Comparison of ENCODE assay signal across 25 cellular contexts in genomic region chr3:73687081-73688004, GRCh38.
DNase-seq lines count a peak whose midpoint lies in the region; ATAC-seq and TF ChIP-seq lines count a peak whose summit lies in the region.
"Had no signal": no experiment of that assay in that cellular context is flagged by ENCODE, and none has a peak within 500 bp of the region (broad histone marks: within the 10 kb centered on the region; RNA-seq: fewer than 3 reads in every experiment).

No MANE protein-coding gene starts in this region.

- CTCF ChIA-PET in BJ (lab: Yijun Ruan, JAX), result interaction anchor here (0.7 to 2.0 kb wide), 2 partner anchors 98 to 179 kb away, joined by 4 to 5 read pairs; no protein-coding TSS in a partner anchor

- no peak overlapping the region for H3K27ac Mint-ChIP-seq in effector memory CD8-positive, alpha-beta T cell
- H3K27ac Mint-ChIP-seq: activated naive CD8-positive, alpha-beta T cell treated with anti-CD3 and anti-CD28 coated beads, Interleukin-2, amount 10 ng/mL, durations not matched to agents 7 days and 5 days; CD8-positive, alpha-beta T cell; T-helper 17 cell had no signal

- peaks cover 3 to 6% of the 10 kb centered on the region in 2 donors for H3K9me3 Mint-ChIP-seq in effector memory CD8-positive, alpha-beta T cell
- H3K9me3 Mint-ChIP-seq: CD8-positive, alpha-beta T cell had no signal

- no peak for TF ChIP-seq POLR2A in prostate gland (IDR thresholded peaks at IDR 0.05)

- 21% methylated on average over 6 of the region's 6 CpGs for WGBS in prostate gland

- H3K4me3 ChIP-seq in BJ (ENCODE audit: low read depth, low read length) (no peak overlapping the region), foreskin fibroblast (ENCODE audit: low read depth in 1 of 2, low read length in 2 of 2) (no peak overlapping the region), prostate gland (no peak overlapping the region), lower lobe of right lung (no peak overlapping the region)
- H3K4me3 ChIP-seq: body of pancreas, SJCRH30 had no signal

- H3K36me3 ChIP-seq in BJ (ENCODE audit: control insufficient read depth, insufficient read depth, low read length) (no peaks in the 10 kb centered on the region), prostate gland (no peaks in the 10 kb centered on the region), lower lobe of right lung (no peaks in the 10 kb centered on the region)
- H3K36me3 ChIP-seq: SJCRH30 had no signal

- H3K27ac ChIP-seq in prostate gland (peak overlapping the region; percentile 30 to 46), lower lobe of right lung (no peak overlapping the region)
- H3K27ac ChIP-seq: body of pancreas, SJCRH30 had no signal

- intact Hi-C loops in prostate gland (cut with DNase I), result no loop called here
- intact Hi-C loops in lower lobe of right lung (cut with DNase I), result no loop called here

- H3K4me1 ChIP-seq in prostate gland (replicated peaks) (no peaks in the 10 kb centered on the region), lower lobe of right lung (no peaks in the 10 kb centered on the region)
- H3K4me1 ChIP-seq: body of pancreas had no signal

- H3K9me3 ChIP-seq in prostate gland, result no peaks in the 10 kb centered on the region
- no peaks in the 10 kb centered on the region for H3K9me3 ChIP-seq in lower lobe of right lung
- H3K9me3 ChIP-seq: body of pancreas, SJCRH30 had no signal

- DNase-seq in BJ (ENCODE audit: low read depth), result peak; percentile 82
- DNase-seq in foreskin fibroblast, result peak; percentile 36 to 61
- DNase-seq in prostate gland (ENCODE audit: low spot score), result no peak
- no peak for DNase-seq in effector memory CD8-positive, alpha-beta T cell
- no peak for DNase-seq in lower lobe of right lung
- DNase-seq: ACHN; activated CD4-positive, alpha-beta T cell treated with anti-CD3 and anti-CD28 coated beads, Interleukin-2, amount 50 U/mL, for 4 hours; activated effector memory CD4-positive, alpha-beta T cell treated with Interleukin-2 at 50 U/mL for 16 hours; activated naive CD8-positive, alpha-beta T cell treated with anti-CD3 and anti-CD28 coated beads, Interleukin-2, amount 10 ng/mL, durations not matched to agents 7 days and 5 days; body of pancreas; CD8-positive, alpha-beta T cell; DMS53; effector CD4-positive, alpha-beta T cell; glutamatergic neuron; left colon; NCI-H1105 treated with DMSO at 0.1 percent for 48 hours; NCI-H2081; NCI-H446 treated with DMSO at 0.1 percent for 48 hours; posterior cingulate gyrus; SJCRH30; T-helper 17 cell had no signal

- H3K27me3 ChIP-seq in BJ (ENCODE audit: control insufficient read depth, insufficient read depth, low read length), result no peaks in the 10 kb centered on the region
- no peaks in the 10 kb centered on the region for H3K27me3 ChIP-seq in prostate gland (replicated peaks; ENCODE audit: insufficient read depth)
- no peaks in the 10 kb centered on the region for H3K27me3 ChIP-seq in lower lobe of right lung (ENCODE audit: low read depth)
- H3K27me3 ChIP-seq: body of pancreas, SJCRH30 had no signal

- H3K4me1 Mint-ChIP-seq in effector memory CD8-positive, alpha-beta T cell (ENCODE audit: low read depth in 2 of 2), result no peaks in the 10 kb centered on the region
- H3K4me1 Mint-ChIP-seq: activated naive CD8-positive, alpha-beta T cell treated with anti-CD3 and anti-CD28 coated beads, Interleukin-2, amount 10 ng/mL, durations not matched to agents 7 days and 5 days; T-helper 17 cell had no signal

- TF ChIP-seq CTCF in BJ (IDR thresholded peaks at IDR 0.05; ENCODE audit: insufficient read depth, low read depth, low read length) (no peak), foreskin fibroblast (IDR thresholded peaks at IDR 0.05; ENCODE audit: low read depth, low read length) (no peak), prostate gland (IDR thresholded peaks at IDR 0.05) (no peak), lower lobe of right lung (IDR thresholded peaks at IDR 0.05) (no peak)

- ATAC-seq in SK-N-SH treated with all-trans-retinoic acid at 6 μM for 48 hours (peak; percentile 86), HG02970 (IDR thresholded peaks at IDR 0.05; ENCODE audit: low FRiP score, unreplicated experiment) (no peak), GM18502 (IDR thresholded peaks at IDR 0.05; ENCODE audit: poor library complexity, unreplicated experiment) (no peak), lower lobe of right lung (no peak)
- no peak for ATAC-seq in effector memory CD8-positive, alpha-beta T cell (replicated peaks)
- ATAC-seq: body of pancreas; CD8-positive, alpha-beta T cell; left colon; sciatic nerve; T-helper 17 cell had no signal

- POLR2A ChIA-PET in BJ (lab: Charles Lee), result interaction anchor here (0.6 kb wide), 1 partner anchor 59 kb away, joined by 6 read pairs; no protein-coding TSS in a partner anchor

- no peak overlapping the region for H3K4me3 Mint-ChIP-seq in effector memory CD8-positive, alpha-beta T cell
- H3K4me3 Mint-ChIP-seq: activated naive CD8-positive, alpha-beta T cell treated with anti-CD3 and anti-CD28 coated beads, Interleukin-2, amount 10 ng/mL, durations not matched to agents 7 days and 5 days; CD8-positive, alpha-beta T cell; T-helper 17 cell had no signal

- H3K36me3 Mint-ChIP-seq in effector memory CD8-positive, alpha-beta T cell (ENCODE audit: insufficient read depth), result peaks cover 3% of the 10 kb centered on the region
- H3K36me3 Mint-ChIP-seq: activated naive CD8-positive, alpha-beta T cell treated with anti-CD3 and anti-CD28 coated beads, Interleukin-2, amount 10 ng/mL, durations not matched to agents 7 days and 5 days; CD8-positive, alpha-beta T cell had no signal

- H3K27me3 Mint-ChIP-seq in effector memory CD8-positive, alpha-beta T cell, result no peaks in the 10 kb centered on the region
- H3K27me3 Mint-ChIP-seq: activated naive CD8-positive, alpha-beta T cell treated with anti-CD3 and anti-CD28 coated beads, Interleukin-2, amount 10 ng/mL, durations not matched to agents 7 days and 5 days; T-helper 17 cell had no signal

TF ChIP-seq in SK-N-SH treated with all-trans-retinoic acid at 6 μM for 48 hours, 23 proteins besides CTCF, POLR2A, EP300 and RAD21 (continues in another document):
- TF ChIP-seq CREB5 (CRISPR knock-in tag; IDR thresholded peaks at IDR 0.05; ENCODE audit: low read depth) (no peak), ZFP3 (CRISPR knock-in tag; IDR thresholded peaks at IDR 0.05) (no peak), TOX (CRISPR knock-in tag; IDR thresholded peaks at IDR 0.05; ENCODE audit: borderline replicate concordance) (no peak), ZNF70 (CRISPR knock-in tag; IDR thresholded peaks at IDR 0.05) (no peak), TSHZ2 (CRISPR knock-in tag; IDR thresholded peaks at IDR 0.05) (peak; percentile 87), ISL1 (CRISPR knock-in tag; IDR thresholded peaks at IDR 0.05) (peak; percentile 78), ARNTL (CRISPR knock-in tag; IDR thresholded peaks at IDR 0.05; ENCODE audit: borderline replicate concordance, low read depth) (no peak), ZNF565 (CRISPR knock-in tag; conservative IDR thresholded peaks at IDR 0.05; ENCODE audit: low read depth) (no peak), CSDC2 (CRISPR knock-in tag; IDR thresholded peaks at IDR 0.05) (no peak), ZNF8 (CRISPR knock-in tag; IDR thresholded peaks at IDR 0.05) (no peak), RARB (CRISPR knock-in tag; IDR thresholded peaks at IDR 0.05) (no peak)

Comparison
In these comparisons a context has a peak if more than half of its experiments do, and no peak if none do; other contexts are left out.
1. DNase-seq: peak in BJ (single experiment) and foreskin fibroblast (2 of 2); none in prostate gland (single experiment), effector memory CD8-positive, alpha-beta T cell (0 of 3) and lower lobe of right lung (single experiment).